7 cellular contexts compared by ENCODE assay signal in genomic region chr10:3811331-3811870, GRCh38. TPM values are rescaled to one million over a fixed set of nuclear protein-coding genes. Genes with fewer than 3 reads are reported as not detected.
A peak's percentile ranks its signal among the peaks of the same experiment; 100 is the strongest.
DNase-seq lines count a peak whose midpoint lies in the region; ATAC-seq, FAIRE-seq and TF ChIP-seq lines count a peak whose summit lies in the region.

No MANE protein-coding gene starts in this region.

- no peaks in the 10 kb centered on the region for H3K9me3 ChIP-seq in right lobe of liver

- peak; percentile 65 for TF ChIP-seq POLR2A in right lobe of liver (IDR thresholded peaks at IDR 0.05)

- peak overlapping the region; percentile 99 for H3K27ac Mint-ChIP-seq in type B pancreatic cell

- H3K4me3 ChIP-seq in brain microvascular endothelial cell (ENCODE audit: low read depth, low read length) = no peak overlapping the region
- peak overlapping the region in 2 of 3 donors; percentile 12 for H3K4me3 ChIP-seq in right lobe of liver

- H3K27me3 Mint-ChIP-seq in type B pancreatic cell = peaks cover 3% of the 10 kb centered on the region

- TF ChIP-seq CTCF in brain microvascular endothelial cell (IDR thresholded peaks at IDR 0.05; ENCODE audit: low read depth, low read length, missing control alignments) = no peak
- no peak for TF ChIP-seq CTCF in right lobe of liver (IDR thresholded peaks at IDR 0.05)
- no peak for TF ChIP-seq CTCF in type B pancreatic cell (conservative IDR thresholded peaks at IDR 0.05)

- H3K27ac ChIP-seq in brain microvascular endothelial cell (peak overlapping the region; percentile 92), right lobe of liver (peak overlapping the region; percentile 84 to 100 (median 94))

- H3K27me3 ChIP-seq in brain microvascular endothelial cell (replicated peaks) (no peaks in the 10 kb centered on the region), right lobe of liver (no peaks in the 10 kb centered on the region)

- peaks cover 41% of the 10 kb centered on the region for H3K4me1 Mint-ChIP-seq in type B pancreatic cell (ENCODE audit: unreplicated experiment)

- ATAC-seq in GM18870 (IDR thresholded peaks at IDR 0.05; ENCODE audit: unreplicated experiment) = peak; percentile 86
- peak; percentile 87 for ATAC-seq in HG02885 (IDR thresholded peaks at IDR 0.05; ENCODE audit: poor library complexity, unreplicated experiment)
- peak; percentile 66 to 79 (median 70) for ATAC-seq in right lobe of liver

- in situ Hi-C loops in brain microvascular endothelial cell (cut with HindIII; ENCODE audit: low pct_ligation_motif_present, low sequenced_read_pairs) = no loop called here

- H3K36me3 ChIP-seq in brain microvascular endothelial cell (replicated peaks) (no peaks in the 10 kb centered on the region), right lobe of liver (no peaks in the 10 kb centered on the region)

- WGBS in right lobe of liver (ENCODE audit: insufficient coverage, low coverage, low lambda C conversion rate, missing lambda C conversion rate) = 9% methylated on average over 7 of the region's 7 CpGs

- FAIRE-seq in RCC 7860 (lab: Jason Lieb, UNC) = peak; percentile 70

- peak overlapping the region; percentile 24 for H3K4me3 Mint-ChIP-seq in type B pancreatic cell

- H3K9me3 Mint-ChIP-seq in type B pancreatic cell = no peaks in the 10 kb centered on the region

- no peaks in the 10 kb centered on the region for H3K36me3 Mint-ChIP-seq in type B pancreatic cell

- intact Hi-C loops in right lobe of liver (cut with DNase I) = no loop called here

- DNase-seq in RCC 7860 (ENCODE audit: low spot score) = peak; percentile 98
- DNase-seq in brain microvascular endothelial cell = peak; percentile 80
- DNase-seq in right lobe of liver = peak in 1 of 3 donors; percentile 72
- DNase-seq in type B pancreatic cell (ENCODE audit: extremely low spot score, unreplicated experiment) = no peak
- DNase-seq in C1 segment of cervical spinal cord (lab: John Stamatoyannopoulos, UW) = no peak

- H3K4me1 ChIP-seq in right lobe of liver = peaks cover 0 to 37% (median 16%) of the 10 kb centered on the region in 4 donors

RNA-seq across cellular contexts. Expression of gene KLF6, which starts 26.4 kb away (rescaled TPM):
- total RNA-seq in right lobe of liver = 10 to 100 TPM; 25.2 to 86.4 (median 75.2) TPM
- total RNA-seq in type B pancreatic cell (ENCODE audit: low replicate concordance) = 117 and 269 TPM in 2 replicates

Comparison
In these comparisons a context has a peak if more than half of its experiments do, and no peak if none do; other contexts are left out.
1. DNase-seq: peak in RCC 7860 (single experiment) and brain microvascular endothelial cell (single experiment); none in type B pancreatic cell (single experiment) and C1 segment of cervical spinal cord (0 of 14).
2. Peak in every context shown above with its lines, with median percentiles within 50 percentile points of each other: ATAC-seq.